In the genomic region with DNA sequence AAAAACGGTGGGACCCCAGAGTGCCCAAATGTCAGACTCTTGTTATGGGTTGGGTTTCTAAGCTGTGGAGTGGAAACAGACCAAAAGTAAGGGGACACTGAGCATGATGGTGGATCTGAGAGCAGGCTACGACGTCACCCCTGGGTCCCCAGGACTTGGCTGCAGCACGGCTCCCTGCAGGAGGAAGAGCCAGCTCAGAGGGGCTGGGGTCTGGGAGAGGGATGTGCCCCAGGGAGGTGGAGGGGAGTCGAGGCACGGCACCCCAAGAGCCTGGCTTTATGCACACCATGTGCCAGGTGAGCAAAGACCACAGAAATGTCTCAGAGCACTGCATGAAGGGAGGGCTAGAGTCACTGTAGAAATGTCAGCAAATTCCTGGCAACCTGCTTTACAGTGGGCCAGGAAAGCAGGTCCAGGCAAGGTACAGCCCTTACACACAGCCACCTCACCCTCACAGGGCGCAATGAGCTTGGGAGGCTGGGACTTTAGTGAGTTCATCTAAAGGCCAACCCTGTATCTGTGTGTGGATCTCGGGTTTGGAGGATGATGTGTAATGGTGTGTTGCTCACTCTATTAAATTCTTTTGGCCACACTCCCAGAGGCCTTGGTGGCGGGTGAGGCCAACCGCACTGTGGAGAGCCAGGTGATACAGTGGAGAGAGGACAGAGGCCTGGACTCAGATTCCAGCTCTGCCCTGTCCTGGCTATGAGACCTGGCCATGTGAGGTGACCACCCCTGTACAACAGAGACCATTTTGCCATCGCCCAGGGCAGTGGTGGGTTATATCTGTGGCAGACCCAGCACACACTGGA, we compare ENCODE assay signal across 8 cellular contexts. TPM values are rescaled to one million over a fixed set of nuclear protein-coding genes. Genes with fewer than 3 reads are reported as not detected.
DNase-seq lines count a peak whose midpoint lies in the region; ATAC-seq and TF ChIP-seq lines count a peak whose summit lies in the region.

No MANE protein-coding gene starts in this region.

- H3K4me3 ChIP-seq in HCT116 (replicated peaks in 1 of 2; ENCODE audit: low read depth in 1 of 2, low read length in 2 of 2): peak overlapping the region in 1 of 2 experiments; percentile 28; a peak in 1 of 4 replicates

- H3K9me3 ChIP-seq in HCT116 (ENCODE audit: control insufficient read depth in 1 of 2, insufficient read depth in 1 of 2, low read depth in 1 of 2, low read length in 2 of 2): no peaks in the 10 kb centered on the region

- CTCF ChIA-PET in HCT116 (lab: Charles Lee): interaction anchor here (1.2 kb wide), 1 partner anchor 49 kb away, joined by 5 read pairs; no protein-coding TSS in a partner anchor

- no peaks in the 10 kb centered on the region for H4K20me1 ChIP-seq in HCT116 (ENCODE audit: insufficient read depth)

- intact Hi-C loops in HCT116 (cut with micrococcal nuclease): no loop called here

- H3K9ac ChIP-seq in HCT116 (ENCODE audit: low read length): peak overlapping the region; percentile 47

- peaks cover 10 to 26% of the 10 kb centered on the region in 2 experiments for H3K4me1 ChIP-seq in HCT116 (ENCODE audit: control insufficient read depth in 1 of 2, insufficient read depth in 2 of 2, low read length in 2 of 2)

- no peaks in the 10 kb centered on the region; a peak in 1 of 4 replicates for H3K36me3 ChIP-seq in HCT116 (ENCODE audit: control insufficient read depth in 1 of 2, insufficient read depth in 2 of 2, low read length in 2 of 2)

- H3K9me2 ChIP-seq in HCT116 (ENCODE audit: insufficient read depth): no peaks in the 10 kb centered on the region

- TF ChIP-seq RAD21 in HCT116 (IDR thresholded peaks at IDR 0.05; ENCODE audit: low read depth): 0 out of 2 replicates have a peak, but pooled peaks have one; percentile 18

- H3K27me3 ChIP-seq in HCT116 (ENCODE audit: insufficient read depth, low read length): no peaks in the 10 kb centered on the region

- H3K27ac ChIP-seq in HCT116 (ENCODE audit: low read depth, low read length): peak overlapping the region; percentile 66

- ATAC-seq in HCT116 (peak; percentile 89), HG03469 (IDR thresholded peaks at IDR 0.05; ENCODE audit: unreplicated experiment) (no peak), GM21515 (IDR thresholded peaks at IDR 0.05; ENCODE audit: unreplicated experiment) (no peak)

- no peak overlapping the region for H2AFZ ChIP-seq in HCT116 (ENCODE audit: low read depth, low read length, poor library complexity, severe bottlenecking)

- RAD21 ChIA-PET in HCT116 (lab: Charles Lee; ENCODE audit: low non-redundant PET in 1 of 2, low total read pairs in 2 of 2, uncharacterized antibody in 2 of 2, unreplicated experiment in 2 of 2): no interaction called here

- no TSS peak for BruUV-seq in HCT116 (replicated peaks; lab: Mats Ljungman, UMichigan)

- POLR2A ChIA-PET in HCT116 (lab: Charles Lee): no interaction called here

- no peaks in the 10 kb centered on the region for H3K79me2 ChIP-seq in HCT116 (ENCODE audit: insufficient read depth, low read length)

- H3K4me2 ChIP-seq in HCT116 (ENCODE audit: low read length): peak overlapping the region; percentile 69

- peak; percentile 94 for DNase-seq in A172 (ENCODE audit: low spot score)
- DNase-seq in HCT116 (ENCODE audit: low read depth, low spot score): peak; percentile 57
- DNase-seq in amniotic stem cell (lab: John Stamatoyannopoulos, UW): peak; percentile 81
- DNase-seq in left kidney (ENCODE audit: low read depth, low spot score): peak; percentile 54
- no peak for DNase-seq in GM19238 (ENCODE audit: insufficient read length, low spot score)
- no peak for DNase-seq in HuH-7 (ENCODE audit: low spot score)

- no peak for TF ChIP-seq CTCF in HCT116 (IDR thresholded peaks at IDR 0.05 in 2 of 3, conservative IDR thresholded peaks at IDR 0.05 in 1 of 3; ENCODE audit: borderline replicate concordance in 1 of 3, insufficient read depth in 1 of 3, low read depth in 2 of 3, low read length in 2 of 3)

- TF ChIP-seq POLR2A in HCT116 (IDR thresholded peaks at IDR 0.05; ENCODE audit: borderline replicate concordance, extremely low read depth, insufficient read depth, insufficient read length): no peak

TF ChIP-seq in HCT116, 20 proteins besides CTCF, POLR2A, EP300 and RAD21:
- TF ChIP-seq SP1 (IDR thresholded peaks at IDR 0.05; ENCODE audit: low read depth) (peak; percentile 76), FOSL1 (IDR thresholded peaks at IDR 0.05; ENCODE audit: low read depth) (0 out of 2 replicates have a peak, but pooled peaks have one; percentile 5), CEBPB (IDR thresholded peaks at IDR 0.05; ENCODE audit: low read depth) (no peak), POLR2AphosphoS5 (IDR thresholded peaks at IDR 0.05; ENCODE audit: low read depth, low read length) (peak; percentile 40; the same call in 1 of the 2 replicates), SRF (IDR thresholded peaks at IDR 0.05; ENCODE audit: low read depth) (no peak), EZH2phosphoT487 (IDR thresholded peaks at IDR 0.05; ENCODE audit: borderline replicate concordance) (no peak), EZH2 (IDR thresholded peaks at IDR 0.05) (no peak), SIN3A (IDR thresholded peaks at IDR 0.05; ENCODE audit: low read depth) (no peak), ZFX (IDR thresholded peaks at IDR 0.05) (no peak), YY1 (IDR thresholded peaks at IDR 0.05; ENCODE audit: extremely low read depth, insufficient replicate concordance, low read depth, low read length) (no peak), JUND (IDR thresholded peaks at IDR 0.05) (peak; percentile 46), ZNF274 (IDR thresholded peaks at IDR 0.05; ENCODE audit: low read depth, low read length) (no peak), CBX3 (IDR thresholded peaks at IDR 0.05; ENCODE audit: low read depth) (peak; percentile 38; the same call in 1 of the 2 replicates), ELF1 (IDR thresholded peaks at IDR 0.05; ENCODE audit: borderline replicate concordance, low read depth) (no peak), EGR1 (IDR thresholded peaks at IDR 0.05; ENCODE audit: low read depth) (no peak), TCF7L2 (IDR thresholded peaks at IDR 0.05; ENCODE audit: borderline replicate concordance, extremely low read depth, insufficient read depth, insufficient read length) (no peak)
- TF ChIP-seq, protein P1, sequence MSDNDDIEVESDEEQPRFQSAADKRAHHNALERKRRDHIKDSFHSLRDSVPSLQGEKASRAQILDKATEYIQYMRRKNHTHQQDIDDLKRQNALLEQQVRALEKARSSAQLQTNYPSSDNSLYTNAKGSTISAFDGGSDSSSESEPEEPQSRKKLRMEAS (IDR thresholded peaks at IDR 0.05): peak; percentile 58; the same call in 1 of the 2 replicates
- TF ChIP-seq, protein P2, sequence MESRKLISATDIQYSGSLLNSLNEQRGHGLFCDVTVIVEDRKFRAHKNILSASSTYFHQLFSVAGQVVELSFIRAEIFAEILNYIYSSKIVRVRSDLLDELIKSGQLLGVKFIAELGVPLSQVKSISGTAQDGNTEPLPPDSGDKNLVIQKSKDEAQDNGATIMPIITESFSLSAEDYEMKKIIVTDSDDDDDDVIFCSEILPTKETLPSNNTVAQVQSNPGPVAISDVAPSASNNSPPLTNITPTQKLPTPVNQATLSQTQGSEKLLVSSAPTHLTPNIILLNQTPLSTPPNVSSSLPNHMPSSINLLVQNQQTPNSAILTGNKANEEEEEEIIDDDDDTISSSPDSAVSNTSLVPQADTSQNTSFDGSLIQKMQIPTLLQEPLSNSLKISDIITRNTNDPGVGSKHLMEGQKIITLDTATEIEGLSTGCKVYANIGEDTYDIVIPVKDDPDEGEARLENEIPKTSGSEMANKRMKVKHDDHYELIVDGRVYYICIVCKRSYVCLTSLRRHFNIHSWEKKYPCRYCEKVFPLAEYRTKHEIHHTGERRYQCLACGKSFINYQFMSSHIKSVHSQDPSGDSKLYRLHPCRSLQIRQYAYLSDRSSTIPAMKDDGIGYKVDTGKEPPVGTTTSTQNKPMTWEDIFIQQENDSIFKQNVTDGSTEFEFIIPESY (IDR thresholded peaks at IDR 0.05; ENCODE audit: extremely low read depth, insufficient replicate concordance, low read length): no peak
- TF ChIP-seq, protein P3, sequence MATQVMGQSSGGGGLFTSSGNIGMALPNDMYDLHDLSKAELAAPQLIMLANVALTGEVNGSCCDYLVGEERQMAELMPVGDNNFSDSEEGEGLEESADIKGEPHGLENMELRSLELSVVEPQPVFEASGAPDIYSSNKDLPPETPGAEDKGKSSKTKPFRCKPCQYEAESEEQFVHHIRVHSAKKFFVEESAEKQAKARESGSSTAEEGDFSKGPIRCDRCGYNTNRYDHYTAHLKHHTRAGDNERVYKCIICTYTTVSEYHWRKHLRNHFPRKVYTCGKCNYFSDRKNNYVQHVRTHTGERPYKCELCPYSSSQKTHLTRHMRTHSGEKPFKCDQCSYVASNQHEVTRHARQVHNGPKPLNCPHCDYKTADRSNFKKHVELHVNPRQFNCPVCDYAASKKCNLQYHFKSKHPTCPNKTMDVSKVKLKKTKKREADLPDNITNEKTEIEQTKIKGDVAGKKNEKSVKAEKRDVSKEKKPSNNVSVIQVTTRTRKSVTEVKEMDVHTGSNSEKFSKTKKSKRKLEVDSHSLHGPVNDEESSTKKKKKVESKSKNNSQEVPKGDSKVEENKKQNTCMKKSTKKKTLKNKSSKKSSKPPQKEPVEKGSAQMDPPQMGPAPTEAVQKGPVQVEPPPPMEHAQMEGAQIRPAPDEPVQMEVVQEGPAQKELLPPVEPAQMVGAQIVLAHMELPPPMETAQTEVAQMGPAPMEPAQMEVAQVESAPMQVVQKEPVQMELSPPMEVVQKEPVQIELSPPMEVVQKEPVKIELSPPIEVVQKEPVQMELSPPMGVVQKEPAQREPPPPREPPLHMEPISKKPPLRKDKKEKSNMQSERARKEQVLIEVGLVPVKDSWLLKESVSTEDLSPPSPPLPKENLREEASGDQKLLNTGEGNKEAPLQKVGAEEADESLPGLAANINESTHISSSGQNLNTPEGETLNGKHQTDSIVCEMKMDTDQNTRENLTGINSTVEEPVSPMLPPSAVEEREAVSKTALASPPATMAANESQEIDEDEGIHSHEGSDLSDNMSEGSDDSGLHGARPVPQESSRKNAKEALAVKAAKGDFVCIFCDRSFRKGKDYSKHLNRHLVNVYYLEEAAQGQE (IDR thresholded peaks at IDR 0.05; ENCODE audit: low read depth): no peak
- TF ChIP-seq, protein P4, sequence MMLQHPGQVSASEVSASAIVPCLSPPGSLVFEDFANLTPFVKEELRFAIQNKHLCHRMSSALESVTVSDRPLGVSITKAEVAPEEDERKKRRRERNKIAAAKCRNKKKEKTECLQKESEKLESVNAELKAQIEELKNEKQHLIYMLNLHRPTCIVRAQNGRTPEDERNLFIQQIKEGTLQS (IDR thresholded peaks at IDR 0.05): no peak

RNA-seq across cellular contexts. Expression of a gene that starts 14.1 kb away (rescaled TPM):
- 52.8 and 58.4 TPM in 2 replicates for total RNA-seq in A172 (2014; rRNA removed; shearing (Covaris generic))
- 37.5 TPM for total RNA-seq in HCT116 (2021; ENCODE audit: unreplicated experiment)
- polyA plus RNA-seq in HCT116 (2012): 31.2 and 50.0 TPM in 2 replicates

RNA-seq across cellular contexts. Expression of a gene that starts 58.1 kb away (rescaled TPM):
- total RNA-seq in A172 (2014; rRNA removed; shearing (Covaris generic)): 261 and 441 TPM in 2 replicates
- total RNA-seq in HCT116 (2021; ENCODE audit: unreplicated experiment): 273 TPM
- polyA plus RNA-seq in HCT116 (2012): 137 and 219 TPM in 2 replicates

Comparison
In these comparisons a context has a peak if more than half of its experiments do, and no peak if none do; other contexts are left out.
1. DNase-seq: peak in A172 (single experiment), HCT116 (single experiment), amniotic stem cell (single experiment) and left kidney (single experiment); none in GM19238 (single experiment) and HuH-7 (single experiment).